ENCODE assay signal across 9 cellular contexts in the genomic region with DNA sequence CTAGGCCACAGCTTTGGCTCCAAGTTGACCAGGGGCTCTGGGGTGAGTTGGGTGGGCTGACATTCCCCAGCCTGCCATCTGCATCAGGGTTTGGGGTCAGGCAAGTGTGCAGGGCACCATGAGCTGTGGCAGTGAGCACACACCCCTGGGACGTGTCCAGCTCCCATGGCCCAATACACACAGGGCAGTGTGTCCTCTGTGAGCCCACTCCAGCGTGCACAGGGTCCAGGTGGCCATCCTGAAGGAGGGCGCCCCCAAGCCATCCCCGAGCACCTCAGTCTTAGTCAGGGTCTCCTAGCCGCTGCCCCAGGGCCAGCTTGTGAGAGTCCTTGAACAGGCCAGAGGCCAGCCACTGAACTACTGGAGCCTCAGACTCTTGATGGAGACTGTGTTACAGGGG. TPM values are rescaled to one million over a fixed set of nuclear protein-coding genes. Genes with fewer than 3 reads are reported as not detected.
"Had no signal": no experiment of that assay in that cellular context is flagged by ENCODE, and none has a peak within 500 bp of the region (broad histone marks: within the 10 kb centered on the region; RNA-seq: fewer than 3 reads in every experiment).

No MANE protein-coding gene starts in this region.

- H3K4me3 ChIP-seq: K562 had no signal

- DNase-seq: H9, HCEC 1CT, IMR-90, KG1 had no signal

- ATAC-seq: K562 had no signal

- FAIRE-seq: H54, HTR-8/SVneo, K562 had no signal

RNA-seq across cellular contexts. Expression of gene FGF3, which starts 1.2 kb away (rescaled TPM):
- total RNA-seq: H9, IMR-90, K562 had no signal
- polyA plus RNA-seq: GM23338, IMR-90, K562 had no signal

RNA-seq across cellular contexts. Expression of gene FGF4, which starts 45.3 kb away (rescaled TPM):
- total RNA-seq: HT-29, IMR-90, K562 had no signal
- polyA plus RNA-seq: IMR-90, K562 had no signal
